In genomic region chr16:1254821-1255220, GRCh38 we compare ENCODE assay signal across 15 cellular contexts. TPM values are rescaled to one million over a fixed set of nuclear protein-coding genes. Genes with fewer than 3 reads are reported as not detected.
"Had no signal": no experiment of that assay in that cellular context is flagged by ENCODE, and none has a peak within 500 bp of the region (broad histone marks: within the 10 kb centered on the region; RNA-seq: fewer than 3 reads in every experiment).

No MANE protein-coding gene starts in this region.

RNA-seq across cellular contexts. Expression of gene TPSD1, which starts 1.0 kb away (rescaled TPM):
- total RNA-seq: activated B cell treated with CpG ODN at 0.5 μM for 24 hours; activated CD4-positive, alpha-beta memory T cell treated with anti-CD3 and anti-CD28 coated beads for 36 hours; activated CD4-positive, alpha-beta memory T cell treated with anti-CD3 and anti-CD28 coated beads, Interleukin-2, amount 10 ng/mL, durations not matched to agents 7 days and 5 days; activated CD4-positive, alpha-beta T cell treated with anti-CD3 and anti-CD28 coated beads for 36 hours; activated CD4-positive, alpha-beta T cell treated with anti-CD3 and anti-CD28 coated beads, Interleukin-2, amount 10 ng/mL, durations not matched to agents 24 days and 14 days; activated CD4-positive, alpha-beta T cell treated with anti-CD3 and anti-CD28 coated beads, Interleukin-2, amount 10 ng/mL, durations not matched to agents 7 days and 5 days; activated CD8-positive, alpha-beta memory T cell treated with anti-CD3 and anti-CD28 coated beads for 36 hours; activated CD8-positive, alpha-beta memory T cell treated with anti-CD3 and anti-CD28 coated beads, Interleukin-2, amount 10 ng/mL, durations not matched to agents 7 days and 5 days; activated CD8-positive, alpha-beta T cell treated with anti-CD3 and anti-CD28 coated beads for 36 hours; activated CD8-positive, alpha-beta T cell treated with anti-CD3 and anti-CD28 coated beads, Interleukin-2, amount 10 ng/mL, durations not matched to agents 7 days and 5 days; T-helper 1 cell treated with Interleukin-12 subunit alpha and Interleukin-12 subunit beta and Interleukin-4 antibody, amounts not matched to agents 30 ng/mL and 1 ng/mL, for 36 hours; T-helper 17 cell; T-helper 2 cell treated with Interferon-gamma antibody and Interleukin-4, amounts not matched to agents 100 ng/mL and 5 ng/mL, for 36 hours had no signal

RNA-seq across cellular contexts. Expression of gene TPSAB1, which starts 14.3 kb away (rescaled TPM):
- total RNA-seq: activated B cell treated with CpG ODN at 0.5 μM for 24 hours; activated CD4-positive, alpha-beta memory T cell treated with anti-CD3 and anti-CD28 coated beads for 36 hours; activated CD4-positive, alpha-beta memory T cell treated with anti-CD3 and anti-CD28 coated beads, Interleukin-2, amount 10 ng/mL, durations not matched to agents 7 days and 5 days; activated CD4-positive, alpha-beta T cell treated with anti-CD3 and anti-CD28 coated beads for 36 hours; activated CD4-positive, alpha-beta T cell treated with anti-CD3 and anti-CD28 coated beads, Interleukin-2, amount 10 ng/mL, durations not matched to agents 24 days and 14 days; activated CD4-positive, alpha-beta T cell treated with anti-CD3 and anti-CD28 coated beads, Interleukin-2, amount 10 ng/mL, durations not matched to agents 7 days and 5 days; activated CD8-positive, alpha-beta memory T cell treated with anti-CD3 and anti-CD28 coated beads for 36 hours; activated CD8-positive, alpha-beta memory T cell treated with anti-CD3 and anti-CD28 coated beads, Interleukin-2, amount 10 ng/mL, durations not matched to agents 7 days and 5 days; activated CD8-positive, alpha-beta T cell treated with anti-CD3 and anti-CD28 coated beads for 36 hours; activated CD8-positive, alpha-beta T cell treated with anti-CD3 and anti-CD28 coated beads, Interleukin-2, amount 10 ng/mL, durations not matched to agents 7 days and 5 days; T-helper 1 cell treated with Interleukin-12 subunit alpha and Interleukin-12 subunit beta and Interleukin-4 antibody, amounts not matched to agents 30 ng/mL and 1 ng/mL, for 36 hours; T-helper 17 cell; T-helper 2 cell treated with Interferon-gamma antibody and Interleukin-4, amounts not matched to agents 100 ng/mL and 5 ng/mL, for 36 hours; WTC11 had no signal

RNA-seq across cellular contexts. Expression of gene TPSB2, which starts 24.8 kb away (rescaled TPM):
- total RNA-seq: activated B cell treated with CpG ODN at 0.5 μM for 24 hours; activated CD4-positive, alpha-beta memory T cell treated with anti-CD3 and anti-CD28 coated beads for 36 hours; activated CD4-positive, alpha-beta memory T cell treated with anti-CD3 and anti-CD28 coated beads, Interleukin-2, amount 10 ng/mL, durations not matched to agents 7 days and 5 days; activated CD4-positive, alpha-beta T cell treated with anti-CD3 and anti-CD28 coated beads for 36 hours; activated CD4-positive, alpha-beta T cell treated with anti-CD3 and anti-CD28 coated beads, Interleukin-2, amount 10 ng/mL, durations not matched to agents 24 days and 14 days; activated CD4-positive, alpha-beta T cell treated with anti-CD3 and anti-CD28 coated beads, Interleukin-2, amount 10 ng/mL, durations not matched to agents 7 days and 5 days; activated CD8-positive, alpha-beta memory T cell treated with anti-CD3 and anti-CD28 coated beads for 36 hours; activated CD8-positive, alpha-beta memory T cell treated with anti-CD3 and anti-CD28 coated beads, Interleukin-2, amount 10 ng/mL, durations not matched to agents 7 days and 5 days; activated CD8-positive, alpha-beta T cell treated with anti-CD3 and anti-CD28 coated beads for 36 hours; activated CD8-positive, alpha-beta T cell treated with anti-CD3 and anti-CD28 coated beads, Interleukin-2, amount 10 ng/mL, durations not matched to agents 7 days and 5 days; T-helper 1 cell treated with Interleukin-12 subunit alpha and Interleukin-12 subunit beta and Interleukin-4 antibody, amounts not matched to agents 30 ng/mL and 1 ng/mL, for 36 hours; T-helper 17 cell; T-helper 2 cell treated with Interferon-gamma antibody and Interleukin-4, amounts not matched to agents 100 ng/mL and 5 ng/mL, for 36 hours had no signal

RNA-seq across cellular contexts. Expression of gene TPSG1, which starts 29.8 kb away (rescaled TPM):
- total RNA-seq: activated B cell treated with CpG ODN at 0.5 μM for 24 hours; activated CD4-positive, alpha-beta memory T cell treated with anti-CD3 and anti-CD28 coated beads for 36 hours; activated CD4-positive, alpha-beta memory T cell treated with anti-CD3 and anti-CD28 coated beads, Interleukin-2, amount 10 ng/mL, durations not matched to agents 7 days and 5 days; activated CD4-positive, alpha-beta T cell treated with anti-CD3 and anti-CD28 coated beads for 36 hours; activated CD4-positive, alpha-beta T cell treated with anti-CD3 and anti-CD28 coated beads, Interleukin-2, amount 10 ng/mL, durations not matched to agents 24 days and 14 days; activated CD4-positive, alpha-beta T cell treated with anti-CD3 and anti-CD28 coated beads, Interleukin-2, amount 10 ng/mL, durations not matched to agents 7 days and 5 days; activated CD8-positive, alpha-beta memory T cell treated with anti-CD3 and anti-CD28 coated beads for 36 hours; activated CD8-positive, alpha-beta memory T cell treated with anti-CD3 and anti-CD28 coated beads, Interleukin-2, amount 10 ng/mL, durations not matched to agents 7 days and 5 days; activated CD8-positive, alpha-beta T cell treated with anti-CD3 and anti-CD28 coated beads for 36 hours; activated CD8-positive, alpha-beta T cell treated with anti-CD3 and anti-CD28 coated beads, Interleukin-2, amount 10 ng/mL, durations not matched to agents 7 days and 5 days; T-cell; T-helper 1 cell treated with Interleukin-12 subunit alpha and Interleukin-12 subunit beta and Interleukin-4 antibody, amounts not matched to agents 30 ng/mL and 1 ng/mL, for 36 hours; T-helper 17 cell; T-helper 2 cell treated with Interferon-gamma antibody and Interleukin-4, amounts not matched to agents 100 ng/mL and 5 ng/mL, for 36 hours; WTC11 had no signal
